Comparison of ENCODE assay signal across 27 cellular contexts in genomic region chr18:24761765-24762164, GRCh38.
"Had no signal": no experiment of that assay in that cellular context is flagged by ENCODE, and none has a peak within 500 bp of the region (broad histone marks: within the 10 kb centered on the region; RNA-seq: fewer than 3 reads in every experiment).

No MANE protein-coding gene starts in this region.

- H3K4me3 ChIP-seq: PC-9, SJCRH30, SK-N-MC had no signal

- H3K27ac ChIP-seq: PC-9, RWPE1, SJCRH30, SK-N-MC had no signal

- DNase-seq: Kasumi-1, MM.1S, MV-4-11, NCI-H1092, NCI-H1105, NCI-H1417 treated with DMSO at 0.1 percent for 48 hours, NCI-H1436 treated with DMSO at 0.1 percent for 48 hours, NCI-H1694 treated with DMSO at 0.1 percent for 48 hours, NCI-H187 treated with DMSO at 0.1 percent for 48 hours, NCI-H2029, NCI-H2081, NCI-H2227 treated with DMSO at 0.1 percent for 48 hours, NCI-H345, NCI-H510A treated with DMSO at 0.1 percent for 48 hours, NCI-H524 treated with DMSO at 0.1 percent for 48 hours, NCI-H526 treated with DMSO at 0.1 percent for 48 hours, NCI-H774, PC-9, SHP77, SIG-M5, T-cell had no signal

- H3K9me3 ChIP-seq: SJCRH30 had no signal

- H3K4me2 ChIP-seq: PC-9 had no signal

- FAIRE-seq: RCC 7860 had no signal

- H2AFZ ChIP-seq: PC-9 had no signal

- H3K36me3 ChIP-seq: SJCRH30 had no signal

- H3K27me3 ChIP-seq: SJCRH30 had no signal

- ATAC-seq: Panc1, Right ventricle myocardium inferior, T-cell had no signal
